ENCODE assay signal across 10 cellular contexts in the genomic region with DNA sequence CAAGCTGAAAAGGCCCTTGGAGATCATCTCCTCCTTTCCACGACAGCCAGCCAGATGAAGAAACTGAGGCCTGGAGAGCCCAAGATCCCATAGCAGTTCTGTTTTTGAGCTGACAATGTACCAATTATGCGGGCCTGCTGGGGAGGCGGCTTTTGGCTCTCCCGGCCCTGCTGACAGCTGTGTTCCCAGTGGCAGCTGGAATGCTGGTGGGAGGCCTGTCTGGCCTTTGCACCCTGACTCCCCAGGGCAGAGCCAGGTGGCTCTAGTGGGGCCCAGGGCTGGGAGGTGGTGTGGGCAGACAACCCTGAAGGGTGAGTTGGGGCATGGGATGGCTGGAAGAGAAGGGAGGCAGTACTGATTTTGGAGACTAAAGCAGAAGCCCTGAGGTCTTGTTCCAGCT. TPM values are rescaled to one million over a fixed set of nuclear protein-coding genes. Genes with fewer than 3 reads are reported as not detected.
DNase-seq lines count a peak whose midpoint lies in the region; ATAC-seq and TF ChIP-seq lines count a peak whose summit lies in the region.
"Had no signal": no experiment of that assay in that cellular context is flagged by ENCODE, and none has a peak within 500 bp of the region (broad histone marks: within the 10 kb centered on the region; RNA-seq: fewer than 3 reads in every experiment).

No MANE protein-coding gene starts in this region.

- peak overlapping the region; percentile 28 to 81 for H3K27ac ChIP-seq in coronary artery
- peak overlapping the region; percentile 93 for H3K27ac ChIP-seq in naive thymus-derived CD4-positive, alpha-beta T cell (ENCODE audit: low read depth, low read length)
- H3K27ac ChIP-seq: PC-9 had no signal

- H3K27me3 ChIP-seq in naive thymus-derived CD4-positive, alpha-beta T cell (ENCODE audit: control insufficient read depth in 2 of 2, insufficient read depth in 2 of 2, low read length in 2 of 2), result no peaks in the 10 kb centered on the region

- peak overlapping the region; percentile 95 for H3K27ac Mint-ChIP-seq in activated naive CD4-positive, alpha-beta T cell treated with anti-CD3 and anti-CD28 coated beads, Interleukin-2, amount 10 ng/mL, durations not matched to agents 7 days and 5 days
- H3K27ac Mint-ChIP-seq in activated naive CD4-positive, alpha-beta T cell treated with anti-CD3 and anti-CD28 coated beads, Interleukin-2, amount 50 U/mL, for 72 hours, result peak overlapping the region in 1 of 2 donors; percentile 95
- H3K27ac Mint-ChIP-seq in naive thymus-derived CD4-positive, alpha-beta T cell, result peak overlapping the region; percentile 29 to 99 (median 98)
- H3K27ac Mint-ChIP-seq in type B pancreatic cell, result peak overlapping the region; percentile 73

- H3K9me3 Mint-ChIP-seq in activated naive CD4-positive, alpha-beta T cell treated with anti-CD3 and anti-CD28 coated beads, Interleukin-2, amount 10 ng/mL, durations not matched to agents 7 days and 5 days, result no peaks in the 10 kb centered on the region
- no peaks in the 10 kb centered on the region for H3K9me3 Mint-ChIP-seq in activated naive CD4-positive, alpha-beta T cell treated with anti-CD3 and anti-CD28 coated beads, Interleukin-2, amount 50 U/mL, for 72 hours
- no peaks in the 10 kb centered on the region for H3K9me3 Mint-ChIP-seq in naive thymus-derived CD4-positive, alpha-beta T cell
- no peaks in the 10 kb centered on the region for H3K9me3 Mint-ChIP-seq in type B pancreatic cell

- CTCF ChIA-PET in activated naive CD4-positive, alpha-beta T cell treated with anti-CD3 and anti-CD28 coated beads, Interleukin-2, amount 10 ng/mL, durations not matched to agents 7 days and 5 days (lab: Charles Lee), result interaction anchor here (0.8 to 3.8 kb wide), 4 partner anchors 36 to 476 kb away, joined by 3 to 24 read pairs (median 10); a partner anchor contains a TSS
- CTCF ChIA-PET in naive thymus-derived CD4-positive, alpha-beta T cell (lab: Charles Lee), result interaction anchor here (0.8 to 1.8 kb wide), 4 partner anchors 47 to 106 kb away, joined by 3 to 11 read pairs (median 4); no protein-coding TSS in a partner anchor

- no peaks in the 10 kb centered on the region for H3K36me3 Mint-ChIP-seq in activated naive CD4-positive, alpha-beta T cell treated with anti-CD3 and anti-CD28 coated beads, Interleukin-2, amount 10 ng/mL, durations not matched to agents 7 days and 5 days
- H3K36me3 Mint-ChIP-seq in activated naive CD4-positive, alpha-beta T cell treated with anti-CD3 and anti-CD28 coated beads, Interleukin-2, amount 50 U/mL, for 72 hours, result peaks cover 0 to 11% of the 10 kb centered on the region in 2 donors
- peaks cover 0 to 6% (median 0%) of the 10 kb centered on the region in 5 donors for H3K36me3 Mint-ChIP-seq in naive thymus-derived CD4-positive, alpha-beta T cell
- H3K36me3 Mint-ChIP-seq in type B pancreatic cell, result no peaks in the 10 kb centered on the region

- POLR2A ChIA-PET in naive thymus-derived CD4-positive, alpha-beta T cell (lab: Charles Lee), result interaction anchor here (0.6 to 7.6 kb wide), 9 partner anchors 24 to 152 kb away, joined by 3 to 59 read pairs (median 4); a partner anchor contains a TSS

- no peak overlapping the region for H3K4me3 Mint-ChIP-seq in activated naive CD4-positive, alpha-beta T cell treated with anti-CD3 and anti-CD28 coated beads, Interleukin-2, amount 10 ng/mL, durations not matched to agents 7 days and 5 days
- peak overlapping the region; percentile 49 to 98 (median 95) for H3K4me3 Mint-ChIP-seq in naive thymus-derived CD4-positive, alpha-beta T cell
- peak overlapping the region; percentile 39 for H3K4me3 Mint-ChIP-seq in type B pancreatic cell

- H3K4me1 Mint-ChIP-seq in activated naive CD4-positive, alpha-beta T cell treated with anti-CD3 and anti-CD28 coated beads, Interleukin-2, amount 10 ng/mL, durations not matched to agents 7 days and 5 days, result peaks cover 73% of the 10 kb centered on the region
- peaks cover 55 to 77% (median 72%) of the 10 kb centered on the region in 7 donors for H3K4me1 Mint-ChIP-seq in naive thymus-derived CD4-positive, alpha-beta T cell
- H3K4me1 Mint-ChIP-seq in type B pancreatic cell (ENCODE audit: unreplicated experiment), result peaks cover 75% of the 10 kb centered on the region

- no peaks in the 10 kb centered on the region for H3K9me3 ChIP-seq in naive thymus-derived CD4-positive, alpha-beta T cell (ENCODE audit: control insufficient read depth in 2 of 3, low read length in 3 of 3)

- peaks cover 4% of the 10 kb centered on the region for H3K27me3 Mint-ChIP-seq in activated naive CD4-positive, alpha-beta T cell treated with anti-CD3 and anti-CD28 coated beads, Interleukin-2, amount 10 ng/mL, durations not matched to agents 7 days and 5 days
- no peaks in the 10 kb centered on the region for H3K27me3 Mint-ChIP-seq in naive thymus-derived CD4-positive, alpha-beta T cell
- H3K27me3 Mint-ChIP-seq in type B pancreatic cell, result no peaks in the 10 kb centered on the region

- peaks cover 43 to 45% of the 10 kb centered on the region in 2 donors for H3K4me1 ChIP-seq in naive thymus-derived CD4-positive, alpha-beta T cell (ENCODE audit: control insufficient read depth in 2 of 2, insufficient read depth in 2 of 2, low read length in 2 of 2)

- H3K4me3 ChIP-seq in coronary artery, result no peak overlapping the region
- no peak overlapping the region for H3K4me3 ChIP-seq in naive thymus-derived CD4-positive, alpha-beta T cell (ENCODE audit: low read length)
- H3K4me3 ChIP-seq: PC-9 had no signal

- DNase-seq in activated naive CD4-positive, alpha-beta T cell treated with anti-CD3 and anti-CD28 coated beads, Interleukin-2, amount 10 ng/mL, durations not matched to agents 7 days and 5 days, result no peak
- no peak for DNase-seq in activated naive CD4-positive, alpha-beta T cell treated with anti-CD3 and anti-CD28 coated beads, Interleukin-2, amount 50 U/mL, for 72 hours (ENCODE audit: low spot score in 2 of 2)
- DNase-seq in coronary artery (ENCODE audit: low spot score) (no peak), type B pancreatic cell (ENCODE audit: extremely low spot score, unreplicated experiment) (no peak)
- no peak for DNase-seq in naive thymus-derived CD4-positive, alpha-beta T cell
- DNase-seq: cerebellar nuclear complex, PC-9 had no signal

- no peaks in the 10 kb centered on the region for H3K36me3 ChIP-seq in naive thymus-derived CD4-positive, alpha-beta T cell (ENCODE audit: control insufficient read depth in 2 of 3, insufficient read depth in 3 of 3, low read length in 3 of 3)

- intact Hi-C loops in naive thymus-derived CD4-positive, alpha-beta T cell (cut with micrococcal nuclease), result loop anchor here in 1 of 2 donors (5.0 kb wide), 1 partner anchor 83 kb away; no protein-coding TSS in a partner anchor

- TF ChIP-seq CTCF in coronary artery (IDR thresholded peaks at IDR 0.05) (no peak), type B pancreatic cell (conservative IDR thresholded peaks at IDR 0.05) (no peak)

- no peak for ATAC-seq in activated naive CD4-positive, alpha-beta T cell treated with anti-CD3 and anti-CD28 coated beads, Interleukin-2, amount 50 U/mL, for 72 hours
- ATAC-seq in naive thymus-derived CD4-positive, alpha-beta T cell, result no peak
- ATAC-seq in HG03520 (IDR thresholded peaks at IDR 0.05; ENCODE audit: unreplicated experiment) (no peak), GM21723 (IDR thresholded peaks at IDR 0.05; ENCODE audit: unreplicated experiment) (no peak)
- ATAC-seq in activated CD4-positive, CD25-positive, alpha-beta regulatory T cell treated with anti-CD3 and anti-CD28 coated beads, Interleukin-2, amount 50 U/mL, for 24 hours, result no peak

RNA-seq across cellular contexts. Expression of a gene that starts 30.7 kb away (rescaled TPM):
- 100 to 1,000 TPM in 1 of 2 donors, 10 to 100 TPM in 1; 97.8 to 116 TPM for total RNA-seq in activated naive CD4-positive, alpha-beta T cell treated with anti-CD3 and anti-CD28 coated beads, Interleukin-2, amount 50 U/mL, for 72 hours
- total RNA-seq in naive thymus-derived CD4-positive, alpha-beta T cell, result 100 to 1,000 TPM; 136 to 177 (median 145) TPM
- polyA plus RNA-seq in naive thymus-derived CD4-positive, alpha-beta T cell, result 10 to 100 TPM; 78.4 to 85.0 TPM
- 113 and 123 TPM in 2 replicates for total RNA-seq in type B pancreatic cell (ENCODE audit: low replicate concordance)
